ENCODE assay signal across 8 cellular contexts in the genomic region with DNA sequence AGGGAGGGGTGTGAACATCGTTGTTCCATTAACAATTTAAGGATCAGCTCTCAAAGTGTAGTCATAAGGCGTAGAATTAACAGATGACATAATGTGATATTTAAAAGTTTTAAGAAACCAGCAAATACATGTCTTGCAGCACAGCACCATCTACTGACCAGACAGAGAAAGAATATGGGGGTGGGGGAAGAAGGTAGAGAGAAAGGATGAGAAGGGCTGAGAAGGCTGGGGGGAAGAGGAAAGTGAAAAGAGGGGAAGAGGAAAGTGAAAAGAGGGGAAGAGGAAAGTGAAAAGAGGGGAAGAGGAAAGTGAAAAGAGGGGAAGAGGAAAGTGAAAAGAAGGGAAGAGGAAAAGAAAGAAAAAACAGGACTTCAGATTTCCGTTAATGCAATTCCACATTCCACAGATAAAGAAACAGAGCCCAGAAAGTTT.
A peak's percentile ranks its signal among the peaks of the same experiment; 100 is the strongest.
DNase-seq lines count a peak whose midpoint lies in the region; ATAC-seq and TF ChIP-seq lines count a peak whose summit lies in the region.

No MANE protein-coding gene starts in this region.

- no peaks in the 10 kb centered on the region for H3K9me3 ChIP-seq in SK-N-MC (ENCODE audit: low read depth, low read length)

- ATAC-seq in GM19351 (IDR thresholded peaks at IDR 0.05; ENCODE audit: unreplicated experiment): peak; percentile 71
- ATAC-seq in GM19035 (IDR thresholded peaks at IDR 0.05; ENCODE audit: unreplicated experiment): no peak

- peak; percentile 32 for DNase-seq in AG09309 (ENCODE audit: low read depth)
- peak; percentile 48 for DNase-seq in NCI-H1092 treated with DMSO at 0.1 percent for 48 hours (lab: John Stamatoyannopoulos, UW)
- peak; percentile 30 for DNase-seq in SK-N-MC (ENCODE audit: low read depth, low spot score)
- peak; percentile 56 for DNase-seq in fibroblast of the conjunctiva (ENCODE audit: low read depth)
- DNase-seq in retinal pigment epithelial cell (ENCODE audit: low read depth): peak; percentile 75
- no peak for DNase-seq in stimulated activated CD8-positive, alpha-beta memory T cell treated with anti-CD3 and anti-CD28 coated beads, Interleukin-4, amount 100 ng/mL, for 48 hours

- no peak overlapping the region for H3K9ac ChIP-seq in SK-N-MC (ENCODE audit: insufficient read length)

- no peaks in the 10 kb centered on the region for H3K36me3 ChIP-seq in SK-N-MC (ENCODE audit: insufficient read depth, low read length)

- peak; percentile 76 for TF ChIP-seq CTCF in AG09309 (IDR thresholded peaks at IDR 0.05; ENCODE audit: control insufficient read depth, insufficient read depth, low read depth, low read length, missing control alignments)
- peak; percentile 75 for TF ChIP-seq CTCF in retinal pigment epithelial cell (conservative IDR thresholded peaks at IDR 0.05; ENCODE audit: low read depth, low read length)

- H3K27ac ChIP-seq in SK-N-MC: no peak overlapping the region

- H3K4me3 ChIP-seq in AG09309 (ENCODE audit: control insufficient read depth, low read depth, low read length) (no peak overlapping the region), SK-N-MC (no peak overlapping the region), retinal pigment epithelial cell (ENCODE audit: low read length) (no peak overlapping the region)
